In genomic region chr12:49059385-49060232, GRCh38 we compare ENCODE assay signal across 7 cellular contexts. TPM values are rescaled to one million over a fixed set of nuclear protein-coding genes. Genes with fewer than 3 reads are reported as not detected.
A peak's percentile ranks its signal among the peaks of the same experiment; 100 is the strongest.
DNase-seq lines count a peak whose midpoint lies in the region; ATAC-seq, FAIRE-seq and TF ChIP-seq lines count a peak whose summit lies in the region.

No MANE protein-coding gene starts in this region.

- DNase-seq in GM06990 (ENCODE audit: extremely low read depth, insufficient read length) (peak; percentile 54), H9 (no peak), NCI-H2171 treated with DMSO at 0.1 percent for 48 hours (lab: John Stamatoyannopoulos, UW) (peak; percentile 44), brain microvascular endothelial cell (peak; percentile 11), kidney tubule cell (ENCODE audit: low spot score) (peak; percentile 37), RCC 7860 (ENCODE audit: low spot score) (no peak)
- DNase-seq in stimulated activated naive CD8-positive, alpha-beta T cell treated with anti-CD3 and anti-CD28 coated beads, Interleukin-15, amount 100 ng/mL, for 72 hours: peak; percentile 46

- no peak overlapping the region for H3T11ph ChIP-seq in H9 (ENCODE audit: low read length)

- H3K9me3 Mint-ChIP-seq in H9: no peaks in the 10 kb centered on the region
- H3K9me3 Mint-ChIP-seq in stimulated activated naive CD8-positive, alpha-beta T cell treated with anti-CD3 and anti-CD28 coated beads, Interleukin-15, amount 100 ng/mL, for 72 hours: no peaks in the 10 kb centered on the region

- no peak overlapping the region for H2AK5ac ChIP-seq in H9 (ENCODE audit: insufficient read length, low read length)

- H3K36me3 Mint-ChIP-seq in H9 (ENCODE audit: insufficient read depth in 1 of 3, low read depth in 3 of 3): peaks cover 13 to 17% (median 14%) of the 10 kb centered on the region in 3 experiments

- no peak overlapping the region for H3K56ac ChIP-seq in H9 (ENCODE audit: insufficient read length, low read depth, low read length)

- peaks cover 14% of the 10 kb centered on the region for H3K4me1 ChIP-seq in H9 (ENCODE audit: insufficient read depth, low read length)

- H2BK15ac ChIP-seq in H9 (ENCODE audit: low read depth, low read length): no peak overlapping the region

- H4K91ac ChIP-seq in H9 (ENCODE audit: insufficient read length, low read depth, low read length): no peak overlapping the region

- H3K4ac ChIP-seq in H9 (ENCODE audit: low read depth, low read length): no peak overlapping the region

- no peak overlapping the region for H2BK20ac ChIP-seq in H9 (ENCODE audit: low read depth, low read length, poor library complexity, severe bottlenecking)

- H3K4me3 Mint-ChIP-seq in H9: peak overlapping the region; percentile 97
- peak overlapping the region; percentile 94 to 97 for H3K4me3 Mint-ChIP-seq in stimulated activated naive CD8-positive, alpha-beta T cell treated with anti-CD3 and anti-CD28 coated beads, Interleukin-15, amount 100 ng/mL, for 72 hours

- H2AFZ ChIP-seq in H9 (ENCODE audit: low read length): no peak overlapping the region

- peaks cover 27% of the 10 kb centered on the region for H3K79me1 ChIP-seq in H9 (ENCODE audit: insufficient read depth, low read depth, low read length, poor library complexity, severe bottlenecking)

- in situ Hi-C loops in brain microvascular endothelial cell (cut with HindIII; ENCODE audit: low pct_ligation_motif_present, low sequenced_read_pairs): no loop called here

- H3K9ac ChIP-seq in H9 (ENCODE audit: extremely low read depth, insufficient read length, low read length): peak overlapping the region; percentile 93

- peaks cover 52 to 56% of the 10 kb centered on the region in 2 experiments for H3K4me1 Mint-ChIP-seq in H9
- H3K4me1 Mint-ChIP-seq in stimulated activated naive CD8-positive, alpha-beta T cell treated with anti-CD3 and anti-CD28 coated beads, Interleukin-15, amount 100 ng/mL, for 72 hours: peaks cover 68% of the 10 kb centered on the region

- H2BK120ac ChIP-seq in H9 (ENCODE audit: low read depth, low read length, poor library complexity, severe bottlenecking): no peak overlapping the region

- no peak overlapping the region for H4K8ac ChIP-seq in H9 (replicated peaks; ENCODE audit: insufficient read length, low read depth, low read length)

- ATAC-seq in stimulated activated naive CD8-positive, alpha-beta T cell treated with anti-CD3 and anti-CD28 coated beads, Interleukin-15, amount 100 ng/mL, for 72 hours: peak; percentile 40

- H3K27ac ChIP-seq in H9 (ENCODE audit: insufficient read length, low read depth, low read length): no peak overlapping the region
- H3K27ac ChIP-seq in brain microvascular endothelial cell: peak overlapping the region; percentile 98

- H3K4me2 ChIP-seq in H9 (ENCODE audit: insufficient read depth, insufficient read length, low read length): peak overlapping the region; percentile 85

- peaks cover 45% of the 10 kb centered on the region for H3K79me2 ChIP-seq in H9 (ENCODE audit: insufficient read depth, low read length)

- FAIRE-seq in RCC 7860 (lab: Jason Lieb, UNC): no peak

- no peak overlapping the region for H3K23ac ChIP-seq in H9 (ENCODE audit: insufficient read length, low read depth, low read length)

- TF ChIP-seq CTCF in GM06990 (IDR thresholded peaks at IDR 0.05; ENCODE audit: insufficient read depth, low read length, poor library complexity, severe bottlenecking) (no peak), H9 (conservative IDR thresholded peaks at IDR 0.05) (no peak), brain microvascular endothelial cell (IDR thresholded peaks at IDR 0.05; ENCODE audit: low read depth, low read length, missing control alignments) (no peak)

- WGBS in H9 (ENCODE audit: extremely low coverage, insufficient read length, low lambda C conversion rate): no CpG with 5 or more reads among the region's 74 CpGs

- no peaks in the 10 kb centered on the region for H3K9me3 ChIP-seq in H9 (ENCODE audit: control insufficient read depth, low read depth, low read length)

- peak overlapping the region; percentile 97 for H3K18ac ChIP-seq in H9 (ENCODE audit: insufficient read length, low read depth, low read length)

- H3K27ac Mint-ChIP-seq in H9: peak overlapping the region; percentile 38 to 95 (median 90); a peak in 6 of 7 replicates
- peak overlapping the region; percentile 96 for H3K27ac Mint-ChIP-seq in stimulated activated naive CD8-positive, alpha-beta T cell treated with anti-CD3 and anti-CD28 coated beads, Interleukin-15, amount 100 ng/mL, for 72 hours

- H3K27me3 Mint-ChIP-seq in H9 (ENCODE audit: low read depth): no peaks in the 10 kb centered on the region
- no peaks in the 10 kb centered on the region for H3K27me3 Mint-ChIP-seq in stimulated activated naive CD8-positive, alpha-beta T cell treated with anti-CD3 and anti-CD28 coated beads, Interleukin-15, amount 100 ng/mL, for 72 hours

- peak overlapping the region; percentile 97 for H3K14ac ChIP-seq in H9 (ENCODE audit: insufficient read depth, low read length)

- H2BK12ac ChIP-seq in H9 (ENCODE audit: insufficient read length, low read depth, low read length): no peak overlapping the region

- H3K36me3 ChIP-seq in GM06990 (ENCODE audit: control insufficient read depth, insufficient read depth, low read length) (peaks cover 1% of the 10 kb centered on the region), brain microvascular endothelial cell (replicated peaks) (peaks cover 8% of the 10 kb centered on the region)

- H4K5ac ChIP-seq in H9 (ENCODE audit: insufficient read length, low read depth, low read length): no peak overlapping the region

- no peak overlapping the region for H2BK5ac ChIP-seq in H9 (ENCODE audit: insufficient read length, low read length)

- no peaks in the 10 kb centered on the region for H4K20me1 ChIP-seq in H9 (ENCODE audit: control insufficient read depth, insufficient read depth, insufficient read length)

- H3K23me2 ChIP-seq in H9 (ENCODE audit: insufficient read length, low read depth, low read length, poor library complexity, severe bottlenecking): peaks cover 24% of the 10 kb centered on the region

- H3K27me3 ChIP-seq in GM06990 (replicated peaks; ENCODE audit: control insufficient read depth, insufficient read depth, low read length) (no peaks in the 10 kb centered on the region), H9 (ENCODE audit: insufficient read depth, low read length) (no peaks in the 10 kb centered on the region), brain microvascular endothelial cell (replicated peaks) (no peaks in the 10 kb centered on the region)

- H3K4me3 ChIP-seq in GM06990 (replicated peaks; ENCODE audit: low read depth, low read length) (peak overlapping the region; percentile 70), brain microvascular endothelial cell (ENCODE audit: low read depth, low read length) (peak overlapping the region; percentile 86)

RNA-seq across cellular contexts. Expression of gene KMT2D, which starts 1.0 kb away (rescaled TPM):
- total RNA-seq in H9 (2021): 83.9 and 93.7 TPM in 2 replicates

RNA-seq across cellular contexts. Expression of gene RHEBL1, which starts 10.2 kb away (rescaled TPM):
- 4.0 and 4.1 TPM in 2 replicates for total RNA-seq in H9 (2021)

RNA-seq across cellular contexts. Expression of gene DHH, which starts 35.0 kb away (rescaled TPM):
- total RNA-seq in H9 (2021): 0.13 and 0.20 TPM in 2 replicates

RNA-seq across cellular contexts. Expression of gene PRKAG1, which starts 41.0 kb away (rescaled TPM):
- total RNA-seq in H9 (2021): 34.8 and 36.7 TPM in 2 replicates

RNA-seq across cellular contexts. Expression of gene LMBR1L, which starts 51.0 kb away (rescaled TPM):
- 50.4 and 55.1 TPM in 2 replicates for total RNA-seq in H9 (2021)

Comparison
In these comparisons a context has a peak if more than half of its experiments do, and no peak if none do; other contexts are left out.
1. DNase-seq: peak in GM06990 (single experiment), NCI-H2171 treated with DMSO at 0.1 percent for 48 hours (single experiment), brain microvascular endothelial cell (single experiment), kidney tubule cell (single experiment) and stimulated activated naive CD8-positive, alpha-beta T cell treated with anti-CD3 and anti-CD28 coated beads, Interleukin-15, amount 100 ng/mL, for 72 hours (2 of 2); none in H9 (single experiment) and RCC 7860 (single experiment).